9 cellular contexts compared by ENCODE assay signal in genomic region chr2:61670591-61671503, GRCh38.
DNase-seq lines count a peak whose midpoint lies in the region; ATAC-seq and TF ChIP-seq lines count a peak whose summit lies in the region.
"Had no signal": no experiment of that assay in that cellular context is flagged by ENCODE, and none has a peak within 500 bp of the region (broad histone marks: within the 10 kb centered on the region; RNA-seq: fewer than 3 reads in every experiment).

No MANE protein-coding gene starts in this region.

- TF ChIP-seq CTCF in breast epithelium (IDR thresholded peaks at IDR 0.05) = no peak

- H3K27me3 ChIP-seq in breast epithelium (no peaks in the 10 kb centered on the region), stomach smooth muscle (ENCODE audit: control insufficient read depth in 1 of 2, insufficient read depth in 2 of 2, low read length in 2 of 2) (no peaks in the 10 kb centered on the region)
- H3K27me3 ChIP-seq: SJSA1 had no signal

- intact Hi-C loops in breast epithelium (cut with DNase I; ENCODE audit: low total_unique reads) = no loop called here

- H3K36me3 ChIP-seq in breast epithelium = no peaks in the 10 kb centered on the region
- no peaks in the 10 kb centered on the region for H3K36me3 ChIP-seq in stomach smooth muscle (ENCODE audit: control insufficient read depth in 2 of 2, insufficient read depth in 2 of 2, low read length in 2 of 2)
- H3K36me3 ChIP-seq: SJSA1 had no signal

- H3K9me3 ChIP-seq in breast epithelium (peaks cover 0 to 7% of the 10 kb centered on the region in 2 donors), stomach smooth muscle (ENCODE audit: control insufficient read depth in 2 of 2, low read length in 2 of 2) (no peaks in the 10 kb centered on the region)

- DNase-seq in EH (ENCODE audit: low read depth) (peak; percentile 45), NCI-H2029 (lab: John Stamatoyannopoulos, UW) (peak; percentile 14), breast epithelium (ENCODE audit: low spot score in 2 of 2) (no peak), left kidney (ENCODE audit: low read depth, low spot score) (peak; percentile 35), UCSD-AML1 (lab: John Stamatoyannopoulos, UW; ENCODE audit: unreplicated experiment) (no peak)

- peak; percentile 64 for ATAC-seq in GM21526 (IDR thresholded peaks at IDR 0.05; ENCODE audit: low FRiP score, unreplicated experiment)
- no peak for ATAC-seq in GM19328 (IDR thresholded peaks at IDR 0.05; ENCODE audit: unreplicated experiment)

- no peak for TF ChIP-seq POLR2A in breast epithelium (IDR thresholded peaks at IDR 0.05)

- H3K4me1 ChIP-seq in breast epithelium (no peaks in the 10 kb centered on the region), stomach smooth muscle (ENCODE audit: control insufficient read depth, insufficient read depth, low read length) (peaks cover 4% of the 10 kb centered on the region)

- H3K4me3 ChIP-seq in breast epithelium = peak overlapping the region; percentile 26 to 48 (median 28)
- peak overlapping the region; percentile 44 to 50 for H3K4me3 ChIP-seq in stomach smooth muscle (ENCODE audit: low read length in 2 of 2)
- H3K4me3 ChIP-seq: SJSA1 had no signal

- H3K27ac ChIP-seq in breast epithelium (peak overlapping the region; percentile 82 to 83), stomach smooth muscle (ENCODE audit: low read length) (peak overlapping the region; percentile 63)
- H3K27ac ChIP-seq: SJSA1 had no signal

- peak overlapping the region; percentile 37 to 58 for H3K9ac ChIP-seq in stomach smooth muscle (ENCODE audit: low read length in 2 of 2)

Comparison
In these comparisons a context has a peak if more than half of its experiments do, and no peak if none do; other contexts are left out.
1. DNase-seq: peak in EH (single experiment), NCI-H2029 (single experiment) and left kidney (single experiment); none in breast epithelium (0 of 2) and UCSD-AML1 (single experiment).